ENCODE assay signal across 8 cellular contexts in the genomic region with DNA sequence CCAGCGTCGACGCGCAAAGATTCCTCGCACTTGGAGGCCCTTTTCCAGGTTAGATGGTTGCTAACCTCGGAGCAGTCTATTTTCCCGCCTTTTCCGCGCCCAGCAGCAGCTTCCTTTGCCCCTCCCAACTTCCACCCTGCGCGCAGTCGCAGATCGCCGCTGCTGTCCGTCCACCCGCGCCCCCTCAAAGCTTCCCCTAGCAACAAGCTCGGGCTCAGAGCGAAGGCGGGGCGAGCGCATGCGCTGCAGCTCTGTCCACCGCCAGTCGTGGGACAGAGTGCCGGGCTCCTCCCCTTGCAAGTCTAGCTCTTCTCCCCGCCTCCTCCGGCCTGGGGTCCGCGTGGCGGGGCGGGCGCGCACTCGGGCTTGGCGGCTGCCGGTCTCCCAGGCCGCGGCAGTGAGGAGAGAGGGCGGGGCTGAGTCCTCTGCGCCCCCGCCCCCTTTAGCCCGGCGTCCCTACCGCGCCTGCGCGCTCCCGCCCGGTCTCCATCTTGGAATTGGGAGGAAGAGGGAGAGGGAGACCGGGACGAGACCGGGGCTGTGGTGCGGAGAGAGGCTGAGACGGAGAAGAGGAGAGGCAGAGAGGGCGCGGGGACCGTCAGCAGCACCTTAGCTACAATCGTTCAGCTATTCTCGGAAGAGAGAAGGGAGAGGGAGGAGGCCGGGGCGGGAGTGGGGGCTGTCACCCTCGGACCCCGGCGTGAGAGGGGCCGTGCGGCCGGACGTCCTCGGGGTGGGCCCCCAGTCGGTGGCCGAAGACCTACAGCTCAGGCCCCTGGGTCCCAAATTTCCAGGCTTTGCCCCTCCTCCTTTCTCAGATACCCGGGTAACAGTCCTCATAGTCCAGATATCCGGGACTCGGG. TPM values are rescaled to one million over a fixed set of nuclear protein-coding genes. Genes with fewer than 3 reads are reported as not detected.
A peak's percentile ranks its signal among the peaks of the same experiment; 100 is the strongest.
DNase-seq lines count a peak whose midpoint lies in the region; ATAC-seq, FAIRE-seq and TF ChIP-seq lines count a peak whose summit lies in the region.

A gene (plus strand): TSS at position 485 of the 863 bp plus-strand sequence. CDS start 3,905 bp downstream, outside the sequence.

- peak; percentile 90 for FAIRE-seq in GM19239 (lab: Jason Lieb, UNC)

- H3K9me3 ChIP-seq in BE2C = peaks cover 8% of the 10 kb centered on the region; the same call in 1 of the 2 replicates

- H3K36me3 ChIP-seq in BE2C (peaks cover 11% of the 10 kb centered on the region), kidney epithelial cell (ENCODE audit: control insufficient read depth, insufficient read depth, low read length) (peaks cover 1% of the 10 kb centered on the region)

- peak within 1 kb of the TSS; percentile 94 for H3K4me3 ChIP-seq in BE2C (ENCODE audit: low read depth, low read length)
- H3K4me3 ChIP-seq in kidney epithelial cell (ENCODE audit: low read depth, low read length) = peak within 1 kb of the TSS; percentile 82

- peak; percentile 100 for DNase-seq in BE2C
- peak; percentile 96 for DNase-seq in GM19239 (ENCODE audit: insufficient read length, low spot score)
- peak; percentile 99 to 100 for DNase-seq in NCI-H524 (lab: John Stamatoyannopoulos, UW)
- peak; percentile 96 for DNase-seq in activated CD4-positive, alpha-beta T cell treated with anti-CD3 and anti-CD28 coated beads for 24 hours (ENCODE audit: low read depth in 2 of 2)
- peak; percentile 100 for DNase-seq in cerebellum (ENCODE audit: low spot score)
- DNase-seq in kidney epithelial cell (ENCODE audit: low read depth) = peak; percentile 89
- peak; percentile 98 for DNase-seq in stimulated activated CD4-positive, alpha-beta T cell treated with anti-CD3 and anti-CD28 coated beads, Interleukin-15, amount 100 ng/mL, for 24 hours

- peak; percentile 70 for ATAC-seq in HG03457 (IDR thresholded peaks at IDR 0.05; ENCODE audit: unreplicated experiment)

- TF ChIP-seq CTCF in BE2C (IDR thresholded peaks at IDR 0.05; ENCODE audit: low read depth, low read length) = no peak
- TF ChIP-seq CTCF in kidney epithelial cell (IDR thresholded peaks at IDR 0.05; ENCODE audit: insufficient read depth, low read length, poor library complexity, severe bottlenecking) = no peak

- H3K4me1 ChIP-seq in BE2C = no peaks in the 10 kb centered on the region

- H3K27me3 ChIP-seq in BE2C (no peaks in the 10 kb centered on the region), kidney epithelial cell (ENCODE audit: control insufficient read depth, insufficient read depth, low read length) (no peaks in the 10 kb centered on the region)

RNA-seq across cellular contexts. Expression of the gene that starts here (rescaled TPM):
- polyA plus RNA-seq in BE2C (2012; ENCODE audit: insufficient read depth, insufficient read length, low read depth) = 57.8 TPM
- total RNA-seq in cerebellum = 36.0 TPM
- total RNA-seq in kidney epithelial cell = 40.1 and 41.7 TPM in 2 replicates

Comparison
In these comparisons a context has a peak if more than half of its experiments do, and no peak if none do; other contexts are left out.
1. Peak in every context shown above with its lines: DNase-seq, ATAC-seq and H3K4me3 ChIP-seq.